1 cellular context compared by ENCODE assay signal in the genomic region with DNA sequence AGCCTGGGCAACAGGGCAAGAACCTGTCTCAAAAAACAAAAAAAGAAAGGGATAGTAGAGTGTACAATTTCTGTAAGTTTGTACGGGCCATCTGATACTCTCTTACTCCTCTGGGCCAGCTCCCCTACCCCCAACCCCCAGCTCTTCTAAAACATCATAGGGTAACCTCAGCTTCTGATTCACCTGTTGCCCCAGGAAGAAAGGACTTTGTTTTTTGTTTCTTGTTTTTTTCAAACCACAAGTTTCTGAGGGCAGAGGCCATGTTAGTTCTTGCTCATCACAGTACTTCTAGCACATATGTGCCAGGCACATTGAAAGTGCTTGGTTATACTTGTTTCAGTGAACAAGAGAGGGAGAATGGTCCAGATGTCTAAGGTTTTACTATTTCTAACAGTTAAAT.
TF ChIP-seq lines count a peak whose summit lies in the region.

No MANE protein-coding gene starts in this region.

TF ChIP-seq in GM23338, 12 proteins besides CTCF, POLR2A, EP300 and RAD21:
- TF ChIP-seq EZH2phosphoT487 (IDR thresholded peaks at IDR 0.05; ENCODE audit: unreplicated experiment) (no peak), ZNF114 (CRISPR knock-in tag; IDR thresholded peaks at IDR 0.05) (no peak), EZH2 (IDR thresholded peaks at IDR 0.05; ENCODE audit: low read depth, unreplicated experiment) (no peak), ZNF331 (CRISPR knock-in tag; IDR thresholded peaks at IDR 0.05; ENCODE audit: low read depth) (no peak), POLR2AphosphoS5 (IDR thresholded peaks at IDR 0.05; ENCODE audit: low read depth) (no peak)
- TF ChIP-seq, protein P1, sequence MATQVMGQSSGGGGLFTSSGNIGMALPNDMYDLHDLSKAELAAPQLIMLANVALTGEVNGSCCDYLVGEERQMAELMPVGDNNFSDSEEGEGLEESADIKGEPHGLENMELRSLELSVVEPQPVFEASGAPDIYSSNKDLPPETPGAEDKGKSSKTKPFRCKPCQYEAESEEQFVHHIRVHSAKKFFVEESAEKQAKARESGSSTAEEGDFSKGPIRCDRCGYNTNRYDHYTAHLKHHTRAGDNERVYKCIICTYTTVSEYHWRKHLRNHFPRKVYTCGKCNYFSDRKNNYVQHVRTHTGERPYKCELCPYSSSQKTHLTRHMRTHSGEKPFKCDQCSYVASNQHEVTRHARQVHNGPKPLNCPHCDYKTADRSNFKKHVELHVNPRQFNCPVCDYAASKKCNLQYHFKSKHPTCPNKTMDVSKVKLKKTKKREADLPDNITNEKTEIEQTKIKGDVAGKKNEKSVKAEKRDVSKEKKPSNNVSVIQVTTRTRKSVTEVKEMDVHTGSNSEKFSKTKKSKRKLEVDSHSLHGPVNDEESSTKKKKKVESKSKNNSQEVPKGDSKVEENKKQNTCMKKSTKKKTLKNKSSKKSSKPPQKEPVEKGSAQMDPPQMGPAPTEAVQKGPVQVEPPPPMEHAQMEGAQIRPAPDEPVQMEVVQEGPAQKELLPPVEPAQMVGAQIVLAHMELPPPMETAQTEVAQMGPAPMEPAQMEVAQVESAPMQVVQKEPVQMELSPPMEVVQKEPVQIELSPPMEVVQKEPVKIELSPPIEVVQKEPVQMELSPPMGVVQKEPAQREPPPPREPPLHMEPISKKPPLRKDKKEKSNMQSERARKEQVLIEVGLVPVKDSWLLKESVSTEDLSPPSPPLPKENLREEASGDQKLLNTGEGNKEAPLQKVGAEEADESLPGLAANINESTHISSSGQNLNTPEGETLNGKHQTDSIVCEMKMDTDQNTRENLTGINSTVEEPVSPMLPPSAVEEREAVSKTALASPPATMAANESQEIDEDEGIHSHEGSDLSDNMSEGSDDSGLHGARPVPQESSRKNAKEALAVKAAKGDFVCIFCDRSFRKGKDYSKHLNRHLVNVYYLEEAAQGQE (IDR thresholded peaks at IDR 0.05; ENCODE audit: unreplicated experiment): no peak
